10 cellular contexts compared by ENCODE assay signal in the genomic region with DNA sequence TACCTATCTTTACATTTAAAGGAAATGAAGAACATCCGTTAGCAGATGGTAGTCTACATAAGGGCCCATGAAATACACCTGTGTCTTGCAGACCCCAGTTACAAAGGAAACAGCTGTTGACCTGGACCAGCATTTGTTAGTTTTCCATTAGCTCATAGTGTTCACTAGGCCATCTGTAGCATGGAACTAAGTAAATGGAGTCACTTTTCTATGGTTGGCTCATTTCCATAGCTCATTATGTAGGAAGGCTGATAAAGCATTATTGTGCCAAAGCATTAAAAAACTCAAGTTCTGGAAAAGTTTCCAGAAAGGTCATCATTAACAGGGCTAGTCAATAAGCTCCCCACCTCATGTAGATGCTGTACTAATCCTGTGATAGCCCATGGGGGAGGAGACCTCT.
"Had no signal": no experiment of that assay in that cellular context is flagged by ENCODE, and none has a peak within 500 bp of the region (broad histone marks: within the 10 kb centered on the region; RNA-seq: fewer than 3 reads in every experiment).

No MANE protein-coding gene starts in this region.

- ATAC-seq: body of pancreas, WTC11 had no signal

- FAIRE-seq: pancreas, urothelium cell line had no signal

- DNase-seq: activated CD4-positive, alpha-beta T cell treated with anti-CD3 and anti-CD28 coated beads for 48 hours; activated CD8-positive, alpha-beta memory T cell treated with anti-CD3 and anti-CD28 coated beads for 24 hours; activated naive CD4-positive, alpha-beta T cell treated with anti-CD3 and anti-CD28 coated beads, Interleukin-2, amount 10 ng/mL, durations not matched to agents 7 days and 5 days; body of pancreas; hippocampal formation; kidney glomerular epithelial cell; pancreas; stimulated activated CD4-positive, alpha-beta T cell treated with anti-CD3 and anti-CD28 coated beads, Interleukin-15, amount 100 ng/mL, for 24 hours had no signal
